15 cellular contexts compared by ENCODE assay signal in genomic region chr2:37244017-37244416, GRCh38. TPM values are rescaled to one million over a fixed set of nuclear protein-coding genes. Genes with fewer than 3 reads are reported as not detected.
DNase-seq lines count a peak whose midpoint lies in the region; ATAC-seq and TF ChIP-seq lines count a peak whose summit lies in the region.
"Had no signal": no experiment of that assay in that cellular context is flagged by ENCODE, and none has a peak within 500 bp of the region (broad histone marks: within the 10 kb centered on the region; RNA-seq: fewer than 3 reads in every experiment).

No MANE protein-coding gene starts in this region.

- POLR2A ChIA-PET in CD4-positive, alpha-beta T cell (lab: Charles Lee): interaction anchor here (1.7 kb wide), 1 partner anchor 12 kb away, joined by 10 read pairs; the partner anchor contains the start of genes CEBPZ and NDUFAF7

- no peak for TF ChIP-seq CTCF in CD4-positive, alpha-beta T cell (IDR thresholded peaks at IDR 0.05)
- TF ChIP-seq CTCF in testis (IDR thresholded peaks at IDR 0.05): no peak

- H3K9me3 ChIP-seq in CD4-positive, alpha-beta T cell (ENCODE audit: control insufficient read depth, low read length): no peaks in the 10 kb centered on the region
- H3K9me3 ChIP-seq in testis: no peaks in the 10 kb centered on the region

- peaks cover 94% of the 10 kb centered on the region for H3K36me3 Mint-ChIP-seq in CD4-positive, alpha-beta T cell (ENCODE audit: low read depth)

- no peaks in the 10 kb centered on the region for H3K36me3 ChIP-seq in testis (ENCODE audit: low read depth, missing control alignments)

- no peaks in the 10 kb centered on the region for H3K9me3 Mint-ChIP-seq in CD4-positive, alpha-beta T cell
- H3K9me3 Mint-ChIP-seq: stimulated activated naive CD8-positive, alpha-beta T cell treated with anti-CD3 and anti-CD28 coated beads, Interleukin-15, Interleukin-2, amounts not matched to agents 100 ng/mL and 50 ng/mL, for 24 hours had no signal

- no peak overlapping the region for H3K27ac ChIP-seq in CD4-positive, alpha-beta T cell (ENCODE audit: low read depth, low read length)
- H3K27ac ChIP-seq in testis: no peak overlapping the region

- H3K4me3 ChIP-seq in testis: no peak overlapping the region

- no peak for TF ChIP-seq POLR2A in testis (IDR thresholded peaks at IDR 0.05)

- H3K4me3 Mint-ChIP-seq in CD4-positive, alpha-beta T cell: no peak overlapping the region
- H3K4me3 Mint-ChIP-seq: stimulated activated naive CD8-positive, alpha-beta T cell treated with anti-CD3 and anti-CD28 coated beads, Interleukin-15, Interleukin-2, amounts not matched to agents 100 ng/mL and 50 ng/mL, for 24 hours had no signal

- no peaks in the 10 kb centered on the region for H3K27me3 Mint-ChIP-seq in CD4-positive, alpha-beta T cell
- H3K27me3 Mint-ChIP-seq: stimulated activated naive CD8-positive, alpha-beta T cell treated with anti-CD3 and anti-CD28 coated beads, Interleukin-15, Interleukin-2, amounts not matched to agents 100 ng/mL and 50 ng/mL, for 24 hours had no signal

- peak overlapping the region; percentile 78 for H3K27ac Mint-ChIP-seq in CD4-positive, alpha-beta T cell

- 72 to 73% methylated on average over 4 of the region's 4 CpGs for WGBS in testis, 2 donors

- intact Hi-C loops in CD4-positive, alpha-beta T cell (cut with DNase I, micrococcal nuclease): no loop called here
- intact Hi-C loops in testis (cut with DNase I; ENCODE audit: low total_unique reads): no loop called here

- H3K4me1 Mint-ChIP-seq in CD4-positive, alpha-beta T cell (ENCODE audit: low read depth): peaks cover 29% of the 10 kb centered on the region

- ATAC-seq in CD4-positive, alpha-beta T cell (ENCODE audit: poor library complexity): peak; percentile 63
- ATAC-seq in GM18519 (IDR thresholded peaks at IDR 0.05; ENCODE audit: low FRiP score, unreplicated experiment) (peak; percentile 97), GM21786 (IDR thresholded peaks at IDR 0.05; ENCODE audit: unreplicated experiment) (peak; percentile 98), HG03520 (IDR thresholded peaks at IDR 0.05; ENCODE audit: unreplicated experiment) (peak; percentile 90)

- no peak for DNase-seq in CD4-positive, alpha-beta T cell
- no peak for DNase-seq in SHP77 (lab: John Stamatoyannopoulos, UW)
- DNase-seq in NCI-H510A treated with DMSO at 0.1 percent for 48 hours (lab: John Stamatoyannopoulos, UW): no peak
- DNase-seq in activated CD8-positive, alpha-beta memory T cell treated with anti-CD3 and anti-CD28 coated beads for 24 hours: no peak
- no peak for DNase-seq in testis
- DNase-seq: aorta; COR-L47; stimulated activated CD4-positive, alpha-beta T cell treated with anti-CD3 and anti-CD28 coated beads, Interleukin-15, amount 100 ng/mL, for 24 hours had no signal

- no peaks in the 10 kb centered on the region for H3K4me1 ChIP-seq in testis

- CTCF ChIA-PET in CD4-positive, alpha-beta T cell (lab: Charles Lee): no interaction called here

- no peaks in the 10 kb centered on the region for H3K27me3 ChIP-seq in CD4-positive, alpha-beta T cell (ENCODE audit: control insufficient read depth, insufficient read depth, low read length)
- H3K27me3 ChIP-seq in testis: no peaks in the 10 kb centered on the region

RNA-seq across cellular contexts. Expression of gene NDUFAF7, which starts 12.6 kb away (rescaled TPM):
- total RNA-seq in CD4-positive, alpha-beta T cell: 10 to 100 TPM; 21.4 to 24.1 TPM
- total RNA-seq in testis: 10 to 100 TPM; 47.2 to 60.6 TPM
- polyA plus RNA-seq in testis (ENCODE audit: insufficient read depth, low read depth, low replicate concordance): 170 TPM

RNA-seq across cellular contexts. Expression of gene CEBPZ, which starts 12.6 kb away (rescaled TPM):
- 100 to 1,000 TPM in 1 of 2 experiments, 10 to 100 TPM in 1; 92.3 to 102 TPM for total RNA-seq in CD4-positive, alpha-beta T cell
- 10 to 100 TPM; 50.5 to 60.9 TPM for total RNA-seq in testis
- 29.5 TPM for polyA plus RNA-seq in testis (ENCODE audit: insufficient read depth, low read depth, low replicate concordance)

RNA-seq across cellular contexts. Expression of gene CEBPZOS, which starts 47.7 kb away (rescaled TPM):
- total RNA-seq in CD4-positive, alpha-beta T cell: 10 to 100 TPM; 23.4 to 24.6 TPM
- total RNA-seq in testis: 10 to 100 TPM; 26.9 to 34.6 TPM
- polyA plus RNA-seq in testis (ENCODE audit: insufficient read depth, low read depth, low replicate concordance): 41.3 TPM

RNA-seq across cellular contexts. Expression of gene SULT6B1, which starts 55.5 kb away (rescaled TPM):
- total RNA-seq in CD4-positive, alpha-beta T cell: not detected
- total RNA-seq in testis: 1 to 10 TPM in 1 of 2 donors, under 1 TPM in 1; 0.31 to 3.8 TPM
- 1.7 TPM for polyA plus RNA-seq in testis (ENCODE audit: insufficient read depth, low read depth, low replicate concordance)
- total RNA-seq: aorta, epithelial cell of proximal tubule, HT-29 had no signal
- polyA plus RNA-seq: aorta, neural cell had no signal
